ENCODE assay signal across 16 cellular contexts in genomic region chr11:67631853-67632174, GRCh38. TPM values are rescaled to one million over a fixed set of nuclear protein-coding genes. Genes with fewer than 3 reads are reported as not detected.
DNase-seq lines count a peak whose midpoint lies in the region; ATAC-seq and TF ChIP-seq lines count a peak whose summit lies in the region.
"Had no signal": no experiment of that assay in that cellular context is flagged by ENCODE, and none has a peak within 500 bp of the region (broad histone marks: within the 10 kb centered on the region; RNA-seq: fewer than 3 reads in every experiment).

No MANE protein-coding gene starts in this region.

- no peaks in the 10 kb centered on the region for H3K9me3 ChIP-seq in CD4-positive, CD25-positive, alpha-beta regulatory T cell (ENCODE audit: control insufficient read depth in 2 of 2, low read length in 2 of 2)
- no peaks in the 10 kb centered on the region for H3K9me3 ChIP-seq in mucosa of rectum (ENCODE audit: control insufficient read depth in 2 of 2, low read length in 2 of 2)
- H3K9me3 ChIP-seq: gastroesophageal sphincter, psoas muscle, SJCRH30, thoracic aorta had no signal

- H3K9me3 Mint-ChIP-seq in CD4-positive, CD25-positive, alpha-beta regulatory T cell: no peaks in the 10 kb centered on the region
- H3K9me3 Mint-ChIP-seq in WTC11: peaks cover under 1% of the 10 kb centered on the region; the same call in 1 of the 2 replicates
- H3K9me3 Mint-ChIP-seq: GM23338 had no signal

- ATAC-seq in CD4-positive, CD25-positive, alpha-beta regulatory T cell (ENCODE audit: low read depth in 2 of 2): no peak
- ATAC-seq in WTC11 (no peak), HG03432 (IDR thresholded peaks at IDR 0.05; ENCODE audit: unreplicated experiment) (no peak)
- ATAC-seq: gastroesophageal sphincter, GM23338, psoas muscle had no signal

- H3K36me3 ChIP-seq in CD4-positive, CD25-positive, alpha-beta regulatory T cell (ENCODE audit: control insufficient read depth, insufficient read depth, low read length): no peaks in the 10 kb centered on the region
- no peaks in the 10 kb centered on the region for H3K36me3 ChIP-seq in mucosa of rectum (ENCODE audit: control insufficient read depth in 2 of 2, insufficient read depth in 2 of 2, low read length in 2 of 2)
- H3K36me3 ChIP-seq: SJCRH30, thoracic aorta had no signal

- CTCF ChIA-PET in WTC11 (lab: Charles Lee): interaction anchor here (1.1 to 5.3 kb wide), 8 partner anchors 11 to 82 kb away, joined by 3 to 200 read pairs (median 18); partner anchors contain the start of gene ACY3

- POLR2A ChIA-PET in WTC11 (lab: Charles Lee): no interaction called here

- no peaks in the 10 kb centered on the region for H3K36me3 Mint-ChIP-seq in CD4-positive, CD25-positive, alpha-beta regulatory T cell
- H3K36me3 Mint-ChIP-seq in WTC11: peaks cover 6% of the 10 kb centered on the region

- DNase-seq in CD4-positive, CD25-positive, alpha-beta regulatory T cell: no peak
- DNase-seq in WTC11 (ENCODE audit: low spot score) (no peak), HuH-7.5 (ENCODE audit: low spot score) (no peak), erythroblast (lab: John Stamatoyannopoulos, UW) (no peak)
- DNase-seq: activated CD4-positive, alpha-beta T cell treated with anti-CD3 and anti-CD28 coated beads for 1 hour; NCI-H1436 treated with DMSO at 0.1 percent for 48 hours; NCI-H82; psoas muscle; SJCRH30 had no signal

- H3K27ac Mint-ChIP-seq in CD4-positive, CD25-positive, alpha-beta regulatory T cell: peak overlapping the region in 1 of 3 donors; percentile 90
- 0 out of 2 replicates have a peak overlapping the region, but pooled peaks have one; percentile 6 for H3K27ac Mint-ChIP-seq in WTC11
- H3K27ac Mint-ChIP-seq: GM23338 had no signal

- peaks cover 0 to 11% (median 5%) of the 10 kb centered on the region in 4 donors for H3K4me1 Mint-ChIP-seq in CD4-positive, CD25-positive, alpha-beta regulatory T cell
- peaks cover 28% of the 10 kb centered on the region for H3K4me1 Mint-ChIP-seq in WTC11

- H3K4me3 ChIP-seq in CD4-positive, CD25-positive, alpha-beta regulatory T cell (ENCODE audit: low read depth, low read length): no peak overlapping the region
- peak overlapping the region in 1 of 2 donors; percentile 22 for H3K4me3 ChIP-seq in mucosa of rectum (ENCODE audit: low read length in 2 of 2)
- H3K4me3 ChIP-seq: gastroesophageal sphincter, psoas muscle, SJCRH30, thoracic aorta had no signal

- peak overlapping the region in 1 of 2 donors; percentile 94 for H3K9ac ChIP-seq in mucosa of rectum (ENCODE audit: low read depth in 1 of 2, low read length in 2 of 2)

- H3K27me3 ChIP-seq in CD4-positive, CD25-positive, alpha-beta regulatory T cell (ENCODE audit: control insufficient read depth, insufficient read depth, low read length): no peaks in the 10 kb centered on the region
- no peaks in the 10 kb centered on the region for H3K27me3 ChIP-seq in mucosa of rectum (ENCODE audit: control insufficient read depth in 2 of 2, insufficient read depth in 2 of 2, low read length in 2 of 2)
- H3K27me3 ChIP-seq: dorsolateral prefrontal cortex had no signal

- H3K27ac ChIP-seq in CD4-positive, CD25-positive, alpha-beta regulatory T cell (ENCODE audit: insufficient read depth, low read length, poor library complexity, severe bottlenecking): no peak overlapping the region
- H3K27ac ChIP-seq in mucosa of rectum (ENCODE audit: low read depth in 2 of 2, low read length in 2 of 2): peak overlapping the region; percentile 96 to 98
- H3K27ac ChIP-seq: SJCRH30 had no signal

- TF ChIP-seq POLR2A in erythroblast (IDR thresholded peaks at IDR 0.05; ENCODE audit: low read length): no peak

- H3K27me3 Mint-ChIP-seq in CD4-positive, CD25-positive, alpha-beta regulatory T cell: no peaks in the 10 kb centered on the region
- H3K27me3 Mint-ChIP-seq in WTC11 (ENCODE audit: low read depth): no peaks in the 10 kb centered on the region; the same call in 1 of the 2 replicates

- H3K4me3 Mint-ChIP-seq in CD4-positive, CD25-positive, alpha-beta regulatory T cell: peak overlapping the region; percentile 66 to 89 (median 72)
- peak overlapping the region; percentile 7; the same call in 1 of the 2 replicates for H3K4me3 Mint-ChIP-seq in WTC11

- TF ChIP-seq CTCF in WTC11 (IDR thresholded peaks at IDR 0.05): no peak

- peaks cover 19% of the 10 kb centered on the region for H3K4me1 ChIP-seq in CD4-positive, CD25-positive, alpha-beta regulatory T cell (ENCODE audit: control insufficient read depth, insufficient read depth, low read length, poor library complexity, severe bottlenecking)
- peaks cover 35 to 58% of the 10 kb centered on the region in 2 donors for H3K4me1 ChIP-seq in mucosa of rectum (ENCODE audit: control insufficient read depth in 2 of 2, insufficient read depth in 2 of 2, low read length in 2 of 2)
- H3K4me1 ChIP-seq: SJCRH30 had no signal

TF ChIP-seq in WTC11, 78 proteins besides CTCF, POLR2A, EP300 and RAD21:
- TF ChIP-seq FOXP4 (CRISPR knock-in tag; IDR thresholded peaks at IDR 0.05): no peak
- TF ChIP-seq SMAD3 (CRISPR knock-in tag; IDR thresholded peaks at IDR 0.05; ENCODE audit: borderline replicate concordance): no peak
- no peak for TF ChIP-seq MXD4 (CRISPR knock-in tag; IDR thresholded peaks at IDR 0.05; ENCODE audit: borderline replicate concordance)

RNA-seq across cellular contexts. Expression of gene NUDT8, which starts 2.1 kb away (rescaled TPM):
- total RNA-seq in CD4-positive, CD25-positive, alpha-beta regulatory T cell: 1.9 TPM
- polyA plus RNA-seq in CD4-positive, CD25-positive, alpha-beta regulatory T cell: 1 to 10 TPM; 1.2 to 3.7 (median 2.6) TPM
- total RNA-seq in WTC11 (2021): 7.6 to 8.3 TPM (median 7.8 TPM) in 3 replicates

RNA-seq across cellular contexts. Expression of gene TBX10, which starts 7.7 kb away (rescaled TPM):
- not detected for total RNA-seq in CD4-positive, CD25-positive, alpha-beta regulatory T cell
- not detected for polyA plus RNA-seq in CD4-positive, CD25-positive, alpha-beta regulatory T cell
- 0.21 TPM in 1 of 3 replicates, not detected in the others for total RNA-seq in WTC11 (2021)
- total RNA-seq: gastroesophageal sphincter, psoas muscle, SJCRH30, thoracic aorta had no signal
- polyA plus RNA-seq: GM23338 had no signal

RNA-seq across cellular contexts. Expression of gene ACY3, which starts 18.7 kb away (rescaled TPM):
- total RNA-seq in CD4-positive, CD25-positive, alpha-beta regulatory T cell: 0.57 TPM
- polyA plus RNA-seq in CD4-positive, CD25-positive, alpha-beta regulatory T cell: 1 to 10 TPM in 1 of 4 donors, under 1 TPM in 2, not detected in 1; 0.37 to 1.1 (median 0.59) TPM
- 0.27 TPM in 1 of 3 replicates, not detected in the others for total RNA-seq in WTC11 (2021)
- total RNA-seq: gastroesophageal sphincter, psoas muscle, thoracic aorta had no signal
- polyA plus RNA-seq: GM23338 had no signal

RNA-seq across cellular contexts. Expression of gene NDUFV1, which starts 25.1 kb away (rescaled TPM):
- total RNA-seq in CD4-positive, CD25-positive, alpha-beta regulatory T cell: 204 TPM
- 100 to 1,000 TPM; 101 to 128 (median 113) TPM for polyA plus RNA-seq in CD4-positive, CD25-positive, alpha-beta regulatory T cell
- 201 to 231 TPM (median 213 TPM) in 3 replicates for total RNA-seq in WTC11 (2021)

RNA-seq across cellular contexts. Expression of gene ALDH3B2, which starts 42.6 kb away (rescaled TPM):
- not detected for total RNA-seq in CD4-positive, CD25-positive, alpha-beta regulatory T cell
- not detected for polyA plus RNA-seq in CD4-positive, CD25-positive, alpha-beta regulatory T cell
- 0.13 to 0.30 TPM (median 0.30 TPM) in 3 replicates for total RNA-seq in WTC11 (2021)
- total RNA-seq: dorsolateral prefrontal cortex, GM23338, left lobe of liver, psoas muscle, SJCRH30, thoracic aorta had no signal
- polyA plus RNA-seq: GM23338, psoas muscle had no signal
